In the genomic region with DNA sequence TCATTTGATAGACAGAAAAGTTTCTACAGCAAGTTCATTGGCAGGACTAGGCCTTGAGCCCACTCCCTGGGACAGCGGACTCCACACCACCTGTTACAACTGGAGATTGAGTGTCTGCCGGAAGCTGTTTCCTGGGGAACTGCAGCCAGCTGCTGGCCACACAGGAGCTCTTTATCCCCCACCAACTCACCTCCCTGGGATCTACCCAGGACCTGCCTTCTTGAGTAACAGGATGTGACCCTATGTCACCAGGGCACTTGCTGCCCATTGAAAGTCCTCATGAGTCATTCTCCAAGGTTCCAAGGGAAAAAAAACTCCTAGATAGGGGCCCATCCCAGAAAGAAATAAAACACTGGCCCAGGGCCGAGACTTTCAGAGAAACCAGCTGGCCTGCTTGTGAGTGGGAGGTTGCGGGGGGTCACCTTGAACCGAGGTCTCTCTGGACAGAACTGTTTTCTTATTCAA, we compare ENCODE assay signal across 1 cellular context.
TF ChIP-seq lines count a peak whose summit lies in the region.

No MANE protein-coding gene starts in this region.

TF ChIP-seq in HepG2, 621 proteins besides CTCF, POLR2A, EP300 and RAD21 (continued from another document and continues in another):
- TF ChIP-seq CBFB (CRISPR knock-in tag; IDR thresholded peaks at IDR 0.05) (0 out of 2 replicates have a peak, but pooled peaks have one; percentile 20), ZNF160 (CRISPR knock-in tag; IDR thresholded peaks at IDR 0.05) (no peak), ZNF615 (CRISPR knock-in tag; IDR thresholded peaks at IDR 0.05; ENCODE audit: borderline replicate concordance) (no peak), ZNF292 (CRISPR knock-in tag; IDR thresholded peaks at IDR 0.05; ENCODE audit: borderline replicate concordance, low read depth) (peak; percentile 93), ZNF546 (CRISPR knock-in tag; conservative IDR thresholded peaks at IDR 0.05) (no peak), CENPX (CRISPR knock-in tag; IDR thresholded peaks at IDR 0.05) (no peak), ZNF484 (CRISPR knock-in tag; IDR thresholded peaks at IDR 0.05; ENCODE audit: borderline replicate concordance, low read depth) (no peak), GATAD2A (CRISPR knock-in tag; IDR thresholded peaks at IDR 0.05) (peak; percentile 95), KDM2A (CRISPR knock-in tag; IDR thresholded peaks at IDR 0.05; ENCODE audit: borderline replicate concordance, low read depth) (peak; percentile 65), RAD51 (IDR thresholded peaks at IDR 0.05; ENCODE audit: borderline replicate concordance) (no peak), ZNF703 (CRISPR knock-in tag; IDR thresholded peaks at IDR 0.05; ENCODE audit: borderline replicate concordance) (no peak), TERF1 (CRISPR knock-in tag; IDR thresholded peaks at IDR 0.05) (no peak), ONECUT2 (CRISPR knock-in tag; IDR thresholded peaks at IDR 0.05) (no peak), JUNB (CRISPR knock-in tag; IDR thresholded peaks at IDR 0.05; ENCODE audit: borderline replicate concordance) (no peak), TCF7 (IDR thresholded peaks at IDR 0.05; ENCODE audit: low read depth) (peak; percentile 42; the same call in 1 of the 2 replicates), ZNF619 (CRISPR knock-in tag; IDR thresholded peaks at IDR 0.05) (no peak), NKX3-1 (CRISPR knock-in tag; IDR thresholded peaks at IDR 0.05) (no peak), KDM4B (CRISPR knock-in tag; IDR thresholded peaks at IDR 0.05) (no peak), HES4 (CRISPR knock-in tag; IDR thresholded peaks at IDR 0.05; ENCODE audit: borderline replicate concordance) (no peak), EHMT2 (IDR thresholded peaks at IDR 0.05; ENCODE audit: borderline replicate concordance, low read depth, low read length) (no peak; the same call in 1 of the 2 replicates), TEAD2 (CRISPR knock-in tag; IDR thresholded peaks at IDR 0.05) (no peak), GTF3A (CRISPR knock-in tag; conservative IDR thresholded peaks at IDR 0.05) (no peak), HMG20A (CRISPR knock-in tag; IDR thresholded peaks at IDR 0.05; ENCODE audit: borderline replicate concordance) (peak; percentile 86), PAXIP1 (CRISPR knock-in tag; conservative IDR thresholded peaks at IDR 0.05) (peak; percentile 73), SOX6 (IDR thresholded peaks at IDR 0.05) (no peak), SOX6 (CRISPR knock-in tag; IDR thresholded peaks at IDR 0.05) (peak; percentile 90), THAP7 (CRISPR knock-in tag; IDR thresholded peaks at IDR 0.05) (no peak), ZNF570 (CRISPR knock-in tag; IDR thresholded peaks at IDR 0.05; ENCODE audit: borderline replicate concordance) (no peak), MLXIP (CRISPR knock-in tag; IDR thresholded peaks at IDR 0.05; ENCODE audit: borderline replicate concordance) (no peak)
- TF ChIP-seq, protein P1, sequence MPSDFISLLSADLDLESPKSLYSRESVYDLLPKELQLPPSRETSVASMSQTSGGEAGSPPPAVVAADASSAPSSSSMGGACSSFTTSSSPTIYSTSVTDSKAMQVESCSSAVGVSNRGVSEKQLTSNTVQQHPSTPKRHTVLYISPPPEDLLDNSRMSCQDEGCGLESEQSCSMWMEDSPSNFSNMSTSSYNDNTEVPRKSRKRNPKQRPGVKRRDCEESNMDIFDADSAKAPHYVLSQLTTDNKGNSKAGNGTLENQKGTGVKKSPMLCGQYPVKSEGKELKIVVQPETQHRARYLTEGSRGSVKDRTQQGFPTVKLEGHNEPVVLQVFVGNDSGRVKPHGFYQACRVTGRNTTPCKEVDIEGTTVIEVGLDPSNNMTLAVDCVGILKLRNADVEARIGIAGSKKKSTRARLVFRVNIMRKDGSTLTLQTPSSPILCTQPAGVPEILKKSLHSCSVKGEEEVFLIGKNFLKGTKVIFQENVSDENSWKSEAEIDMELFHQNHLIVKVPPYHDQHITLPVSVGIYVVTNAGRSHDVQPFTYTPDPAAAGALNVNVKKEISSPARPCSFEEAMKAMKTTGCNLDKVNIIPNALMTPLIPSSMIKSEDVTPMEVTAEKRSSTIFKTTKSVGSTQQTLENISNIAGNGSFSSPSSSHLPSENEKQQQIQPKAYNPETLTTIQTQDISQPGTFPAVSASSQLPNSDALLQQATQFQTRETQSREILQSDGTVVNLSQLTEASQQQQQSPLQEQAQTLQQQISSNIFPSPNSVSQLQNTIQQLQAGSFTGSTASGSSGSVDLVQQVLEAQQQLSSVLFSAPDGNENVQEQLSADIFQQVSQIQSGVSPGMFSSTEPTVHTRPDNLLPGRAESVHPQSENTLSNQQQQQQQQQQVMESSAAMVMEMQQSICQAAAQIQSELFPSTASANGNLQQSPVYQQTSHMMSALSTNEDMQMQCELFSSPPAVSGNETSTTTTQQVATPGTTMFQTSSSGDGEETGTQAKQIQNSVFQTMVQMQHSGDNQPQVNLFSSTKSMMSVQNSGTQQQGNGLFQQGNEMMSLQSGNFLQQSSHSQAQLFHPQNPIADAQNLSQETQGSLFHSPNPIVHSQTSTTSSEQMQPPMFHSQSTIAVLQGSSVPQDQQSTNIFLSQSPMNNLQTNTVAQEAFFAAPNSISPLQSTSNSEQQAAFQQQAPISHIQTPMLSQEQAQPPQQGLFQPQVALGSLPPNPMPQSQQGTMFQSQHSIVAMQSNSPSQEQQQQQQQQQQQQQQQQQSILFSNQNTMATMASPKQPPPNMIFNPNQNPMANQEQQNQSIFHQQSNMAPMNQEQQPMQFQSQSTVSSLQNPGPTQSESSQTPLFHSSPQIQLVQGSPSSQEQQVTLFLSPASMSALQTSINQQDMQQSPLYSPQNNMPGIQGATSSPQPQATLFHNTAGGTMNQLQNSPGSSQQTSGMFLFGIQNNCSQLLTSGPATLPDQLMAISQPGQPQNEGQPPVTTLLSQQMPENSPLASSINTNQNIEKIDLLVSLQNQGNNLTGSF (CRISPR knock-in tag; IDR thresholded peaks at IDR 0.05) = no peak
- TF ChIP-seq, protein P2, sequence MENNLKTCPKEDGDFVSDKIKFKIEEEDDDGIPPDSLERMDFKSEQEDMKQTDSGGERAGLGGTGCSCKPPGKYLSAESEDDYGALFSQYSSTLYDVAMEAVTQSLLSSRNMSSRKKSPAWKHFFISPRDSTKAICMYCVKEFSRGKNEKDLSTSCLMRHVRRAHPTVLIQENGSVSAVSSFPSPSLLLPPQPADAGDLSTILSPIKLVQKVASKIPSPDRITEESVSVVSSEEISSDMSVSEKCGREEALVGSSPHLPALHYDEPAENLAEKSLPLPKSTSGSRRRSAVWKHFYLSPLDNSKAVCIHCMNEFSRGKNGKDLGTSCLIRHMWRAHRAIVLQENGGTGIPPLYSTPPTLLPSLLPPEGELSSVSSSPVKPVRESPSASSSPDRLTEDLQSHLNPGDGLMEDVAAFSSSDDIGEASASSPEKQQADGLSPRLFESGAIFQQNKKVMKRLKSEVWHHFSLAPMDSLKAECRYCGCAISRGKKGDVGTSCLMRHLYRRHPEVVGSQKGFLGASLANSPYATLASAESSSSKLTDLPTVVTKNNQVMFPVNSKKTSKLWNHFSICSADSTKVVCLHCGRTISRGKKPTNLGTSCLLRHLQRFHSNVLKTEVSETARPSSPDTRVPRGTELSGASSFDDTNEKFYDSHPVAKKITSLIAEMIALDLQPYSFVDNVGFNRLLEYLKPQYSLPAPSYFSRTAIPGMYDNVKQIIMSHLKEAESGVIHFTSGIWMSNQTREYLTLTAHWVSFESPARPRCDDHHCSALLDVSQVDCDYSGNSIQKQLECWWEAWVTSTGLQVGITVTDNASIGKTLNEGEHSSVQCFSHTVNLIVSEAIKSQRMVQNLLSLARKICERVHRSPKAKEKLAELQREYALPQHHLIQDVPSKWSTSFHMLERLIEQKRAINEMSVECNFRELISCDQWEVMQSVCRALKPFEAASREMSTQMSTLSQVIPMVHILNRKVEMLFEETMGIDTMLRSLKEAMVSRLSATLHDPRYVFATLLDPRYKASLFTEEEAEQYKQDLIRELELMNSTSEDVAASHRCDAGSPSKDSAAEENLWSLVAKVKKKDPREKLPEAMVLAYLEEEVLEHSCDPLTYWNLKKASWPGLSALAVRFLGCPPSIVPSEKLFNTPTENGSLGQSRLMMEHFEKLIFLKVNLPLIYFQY (CRISPR knock-in tag; IDR thresholded peaks at IDR 0.05; ENCODE audit: borderline replicate concordance) = peak; percentile 77; the same call in 1 of the 2 replicates
- TF ChIP-seq, protein P3, sequence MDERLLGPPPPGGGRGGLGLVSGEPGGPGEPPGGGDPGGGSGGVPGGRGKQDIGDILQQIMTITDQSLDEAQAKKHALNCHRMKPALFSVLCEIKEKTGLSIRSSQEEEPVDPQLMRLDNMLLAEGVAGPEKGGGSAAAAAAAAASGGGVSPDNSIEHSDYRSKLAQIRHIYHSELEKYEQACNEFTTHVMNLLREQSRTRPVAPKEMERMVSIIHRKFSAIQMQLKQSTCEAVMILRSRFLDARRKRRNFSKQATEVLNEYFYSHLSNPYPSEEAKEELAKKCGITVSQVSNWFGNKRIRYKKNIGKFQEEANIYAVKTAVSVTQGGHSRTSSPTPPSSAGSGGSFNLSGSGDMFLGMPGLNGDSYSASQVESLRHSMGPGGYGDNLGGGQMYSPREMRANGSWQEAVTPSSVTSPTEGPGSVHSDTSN (CRISPR knock-in tag; IDR thresholded peaks at IDR 0.05) = no peak
- TF ChIP-seq, protein P4, sequence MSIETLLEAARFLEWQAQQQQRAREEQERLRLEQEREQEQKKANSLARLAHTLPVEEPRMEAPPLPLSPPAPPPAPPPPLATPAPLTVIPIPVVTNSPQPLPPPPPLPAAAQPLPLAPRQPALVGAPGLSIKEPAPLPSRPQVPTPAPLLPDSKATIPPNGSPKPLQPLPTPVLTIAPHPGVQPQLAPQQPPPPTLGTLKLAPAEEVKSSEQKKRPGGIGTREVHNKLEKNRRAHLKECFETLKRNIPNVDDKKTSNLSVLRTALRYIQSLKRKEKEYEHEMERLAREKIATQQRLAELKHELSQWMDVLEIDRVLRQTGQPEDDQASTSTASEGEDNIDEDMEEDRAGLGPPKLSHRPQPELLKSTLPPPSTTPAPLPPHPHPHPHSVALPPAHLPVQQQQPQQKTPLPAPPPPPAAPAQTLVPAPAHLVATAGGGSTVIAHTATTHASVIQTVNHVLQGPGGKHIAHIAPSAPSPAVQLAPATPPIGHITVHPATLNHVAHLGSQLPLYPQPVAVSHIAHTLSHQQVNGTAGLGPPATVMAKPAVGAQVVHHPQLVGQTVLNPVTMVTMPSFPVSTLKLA (IDR thresholded peaks at IDR 0.05) = no peak
